9 cellular contexts compared by ENCODE assay signal in the genomic region with DNA sequence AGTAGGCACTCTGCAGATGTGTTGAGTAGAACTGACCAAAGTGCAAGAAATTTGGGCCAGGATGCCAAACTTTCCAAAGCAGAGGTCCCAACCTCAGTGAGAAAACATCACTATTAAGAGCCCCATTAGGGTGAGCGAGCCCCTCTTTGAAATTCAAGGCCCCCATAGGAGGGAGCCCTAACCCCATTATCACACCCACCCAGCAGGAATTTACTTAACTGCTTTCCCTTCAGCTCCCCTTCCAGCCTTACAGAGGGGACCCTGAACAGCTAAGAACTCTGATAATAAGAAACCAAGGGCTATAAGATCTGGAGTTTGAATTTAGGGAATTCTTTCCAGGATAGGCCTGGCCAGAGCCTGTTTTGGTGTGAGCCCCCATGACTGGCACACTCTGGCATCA.
DNase-seq lines count a peak whose midpoint lies in the region; ATAC-seq and TF ChIP-seq lines count a peak whose summit lies in the region.
"Had no signal": no experiment of that assay in that cellular context is flagged by ENCODE, and none has a peak within 500 bp of the region (broad histone marks: within the 10 kb centered on the region; RNA-seq: fewer than 3 reads in every experiment).

No MANE protein-coding gene starts in this region.

- H3K36me3 ChIP-seq in gastroesophageal sphincter, result no peaks in the 10 kb centered on the region

- no peak overlapping the region for H3K4me3 ChIP-seq in gastroesophageal sphincter

- CTCF ChIA-PET in T-cell (lab: Charles Lee), result interaction anchor here in 1 of 2 donors (0.7 kb wide), 1 partner anchor 10 kb away, joined by 5 read pairs; no protein-coding TSS in a partner anchor

- peaks cover 35% of the 10 kb centered on the region for H3K4me1 Mint-ChIP-seq in T-helper 2 cell treated with Interferon-gamma antibody and Interleukin-4, amounts not matched to agents 5 μg/mL and 100 μg/mL, for 36 hours (ENCODE audit: low read depth)
- peaks cover 30 to 85% (median 67%) of the 10 kb centered on the region in 3 donors for H3K4me1 Mint-ChIP-seq in T-cell
- H3K4me1 Mint-ChIP-seq in stimulated activated memory B cell treated with anti-CD40 and anti-IgM and Interleukin-4, amounts not matched to agents 10 μg/mL and 1 μg/mL and 100 μg/mL, for 72 hours, result peaks cover 62% of the 10 kb centered on the region

- no peaks in the 10 kb centered on the region for H3K9me3 ChIP-seq in gastroesophageal sphincter

- peak in 1 of 4 experiments; percentile 9 for TF ChIP-seq CTCF in gastroesophageal sphincter (IDR thresholded peaks at IDR 0.05)

- TF ChIP-seq POLR2A in gastroesophageal sphincter (IDR thresholded peaks at IDR 0.05), result no peak

- POLR2A ChIA-PET in T-cell (lab: Charles Lee), result no interaction called here

- peaks cover 68% of the 10 kb centered on the region for H3K36me3 Mint-ChIP-seq in T-helper 2 cell treated with Interferon-gamma antibody and Interleukin-4, amounts not matched to agents 5 μg/mL and 100 μg/mL, for 36 hours (ENCODE audit: low read depth)
- H3K36me3 Mint-ChIP-seq in T-cell, result peaks cover 49% of the 10 kb centered on the region
- H3K36me3 Mint-ChIP-seq in stimulated activated memory B cell treated with anti-CD40 and anti-IgM and Interleukin-4, amounts not matched to agents 10 μg/mL and 1 μg/mL and 100 μg/mL, for 72 hours, result peaks cover 57% of the 10 kb centered on the region

- H3K27me3 ChIP-seq in gastroesophageal sphincter, result no peaks in the 10 kb centered on the region

- no peak overlapping the region for H3K4me3 Mint-ChIP-seq in T-helper 2 cell treated with Interferon-gamma antibody and Interleukin-4, amounts not matched to agents 5 μg/mL and 100 μg/mL, for 36 hours
- no peak overlapping the region for H3K4me3 Mint-ChIP-seq in T-cell
- no peak overlapping the region for H3K4me3 Mint-ChIP-seq in stimulated activated memory B cell treated with anti-CD40 and anti-IgM and Interleukin-4, amounts not matched to agents 10 μg/mL and 1 μg/mL and 100 μg/mL, for 72 hours

- peak overlapping the region in 3 of 4 donors; percentile 51 to 73 (median 71) for H3K27ac ChIP-seq in gastroesophageal sphincter

- peaks cover 0 to 27% (median 13%) of the 10 kb centered on the region in 3 donors for H3K4me1 ChIP-seq in gastroesophageal sphincter

- H3K27me3 Mint-ChIP-seq in T-helper 2 cell treated with Interferon-gamma antibody and Interleukin-4, amounts not matched to agents 5 μg/mL and 100 μg/mL, for 36 hours (ENCODE audit: low read depth), result no peaks in the 10 kb centered on the region
- no peaks in the 10 kb centered on the region for H3K27me3 Mint-ChIP-seq in T-cell
- H3K27me3 Mint-ChIP-seq in stimulated activated memory B cell treated with anti-CD40 and anti-IgM and Interleukin-4, amounts not matched to agents 10 μg/mL and 1 μg/mL and 100 μg/mL, for 72 hours, result no peaks in the 10 kb centered on the region

- H3K27ac Mint-ChIP-seq in T-helper 2 cell treated with Interferon-gamma antibody and Interleukin-4, amounts not matched to agents 5 μg/mL and 100 μg/mL, for 36 hours, result peak overlapping the region; percentile 45
- peak overlapping the region; percentile 82 to 85 for H3K27ac Mint-ChIP-seq in T-cell
- peak overlapping the region; percentile 70 for H3K27ac Mint-ChIP-seq in stimulated activated memory B cell treated with anti-CD40 and anti-IgM and Interleukin-4, amounts not matched to agents 10 μg/mL and 1 μg/mL and 100 μg/mL, for 72 hours

- no peak for TF ChIP-seq EP300 in gastroesophageal sphincter (IDR thresholded peaks at IDR 0.05)

- H3K9me3 Mint-ChIP-seq in T-helper 2 cell treated with Interferon-gamma antibody and Interleukin-4, amounts not matched to agents 5 μg/mL and 100 μg/mL, for 36 hours, result no peaks in the 10 kb centered on the region
- H3K9me3 Mint-ChIP-seq in T-cell, result peaks cover 0 to 4% (median 0%) of the 10 kb centered on the region in 3 donors
- H3K9me3 Mint-ChIP-seq in stimulated activated memory B cell treated with anti-CD40 and anti-IgM and Interleukin-4, amounts not matched to agents 10 μg/mL and 1 μg/mL and 100 μg/mL, for 72 hours, result no peaks in the 10 kb centered on the region

- WGBS in gastroesophageal sphincter (ENCODE audit: low coverage in 1 of 2), 2 donors, result no CpG with 5 or more reads among the region's 1 CpG

- no peak for DNase-seq in T-helper 2 cell treated with Interferon-gamma antibody and Interleukin-4, amounts not matched to agents 5 μg/mL and 100 μg/mL, for 36 hours (ENCODE audit: low spot score)
- DNase-seq in T-helper 2 cell (no peak), T-cell (no peak), OCI-M1 (lab: John Stamatoyannopoulos, UW) (no peak), RKO (ENCODE audit: low spot score) (no peak)
- DNase-seq: ACHN had no signal

- ATAC-seq in T-cell (replicated peaks in 1 of 4), result no peak
- peak; percentile 8 for ATAC-seq in gastroesophageal sphincter
- no peak for ATAC-seq in stimulated activated memory B cell treated with anti-CD40 and anti-IgM and Interleukin-4, amounts not matched to agents 10 μg/mL and 1 μg/mL and 100 μg/mL, for 72 hours
- no peak for ATAC-seq in HG03175 (IDR thresholded peaks at IDR 0.05; ENCODE audit: unreplicated experiment)
